12 cellular contexts compared by ENCODE assay signal in the genomic region with DNA sequence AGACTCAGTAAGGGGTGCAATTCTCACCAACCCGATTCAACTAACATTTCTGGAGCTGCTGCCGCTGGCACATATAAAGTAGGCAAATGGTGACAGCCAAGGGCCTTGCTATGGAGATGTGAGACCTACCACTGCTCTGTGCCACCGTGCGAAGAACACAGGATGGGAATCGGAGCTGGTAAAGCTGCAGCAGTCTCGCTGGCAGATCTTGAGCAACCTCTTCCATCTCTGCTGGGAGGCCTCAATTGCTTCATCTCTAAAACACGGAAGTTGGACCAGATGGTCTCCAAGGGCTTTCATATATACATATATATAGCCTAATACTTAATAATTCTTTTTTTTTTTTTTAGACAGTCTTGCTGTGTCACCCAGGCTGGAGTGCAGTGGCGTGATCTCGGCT.
A peak's percentile ranks its signal among the peaks of the same experiment; 100 is the strongest.
DNase-seq lines count a peak whose midpoint lies in the region; ATAC-seq, FAIRE-seq and TF ChIP-seq lines count a peak whose summit lies in the region.
"Had no signal": no experiment of that assay in that cellular context is flagged by ENCODE, and none has a peak within 500 bp of the region (broad histone marks: within the 10 kb centered on the region; RNA-seq: fewer than 3 reads in every experiment).

No MANE protein-coding gene starts in this region.

- H3K36me3 ChIP-seq in right lobe of liver: no peaks in the 10 kb centered on the region
- H3K36me3 ChIP-seq in HepG2 (replicated peaks in 1 of 2; ENCODE audit: control insufficient read depth in 1 of 2, insufficient read depth in 2 of 2, low read length in 2 of 2): no peaks in the 10 kb centered on the region
- no peaks in the 10 kb centered on the region for H3K36me3 ChIP-seq in colonic mucosa
- H3K36me3 ChIP-seq in mucosa of rectum (ENCODE audit: control insufficient read depth in 2 of 2, insufficient read depth in 2 of 2, low read length in 2 of 2): no peaks in the 10 kb centered on the region
- H3K36me3 ChIP-seq in aorta (ENCODE audit: control insufficient read depth in 1 of 2, insufficient read depth in 2 of 2, low read length in 1 of 2): no peaks in the 10 kb centered on the region
- H3K36me3 ChIP-seq: brain microvascular endothelial cell had no signal

- no TSS peak for BruUV-seq in HepG2 (replicated peaks; lab: Mats Ljungman, UMichigan)

- ATAC-seq in right lobe of liver: peak; percentile 42 to 72 (median 54)
- ATAC-seq in HepG2: no peak
- peak; percentile 56 for ATAC-seq in aorta (ENCODE audit: low FRiP score)
- ATAC-seq in esophagus mucosa: no peak
- ATAC-seq: A549; activated T-cell treated with anti-CD3 and anti-CD28 coated beads, Interleukin-2, amount 50 U/mL, for 72 hours had no signal

- in situ Hi-C loops in HepG2 (cut with HindIII; ENCODE audit: extremely low pct_ligation_motif_present, low pct_unique_long_range_greater_than_20kb): no loop called here

- 57% methylated on average over 9 of the region's 9 CpGs for WGBS in right lobe of liver (ENCODE audit: insufficient coverage, low coverage, low lambda C conversion rate, missing lambda C conversion rate)
- 28% methylated on average over 8 of the region's 9 CpGs for WGBS in HepG2 (ENCODE audit: low lambda C conversion rate)
- WGBS in aorta, 2 donors: 94% methylated on average over 9 of the region's 9 CpGs

- TF ChIP-seq EP300 in HepG2 (IDR thresholded peaks at IDR 0.05; ENCODE audit: low read depth in 2 of 2, low read length in 2 of 2) (no peak), HepG2 (CRISPR knock-in tag; IDR thresholded peaks at IDR 0.05; ENCODE audit: borderline replicate concordance) (no peak)

- no peaks in the 10 kb centered on the region for H3K79me2 ChIP-seq in HepG2 (ENCODE audit: insufficient read depth, low read length)

- H2AFZ ChIP-seq in HepG2 (ENCODE audit: low read length): no peak overlapping the region

- H3K9me3 ChIP-seq in right lobe of liver (no peaks in the 10 kb centered on the region), HepG2 (ENCODE audit: low read length) (no peaks in the 10 kb centered on the region), colonic mucosa (no peaks in the 10 kb centered on the region), mucosa of rectum (ENCODE audit: control insufficient read depth in 2 of 2, low read length in 2 of 2) (no peaks in the 10 kb centered on the region), aorta (ENCODE audit: control insufficient read depth, low read length) (no peaks in the 10 kb centered on the region)
- H3K9me3 ChIP-seq: A549 had no signal

- FAIRE-seq in HepG2 (lab: Jason Lieb, UNC): no peak
- FAIRE-seq: A549 had no signal

- H4K20me1 ChIP-seq in HepG2 (ENCODE audit: insufficient read depth, low read length): no peaks in the 10 kb centered on the region

- intact Hi-C loops in right lobe of liver (cut with DNase I): no loop called here
- intact Hi-C loops in HepG2 (cut with micrococcal nuclease; ENCODE audit: unreplicated experiment): no loop called here
- intact Hi-C loops in colonic mucosa (cut with DNase I): no loop called here
- intact Hi-C loops in aorta (cut with DNase I): no loop called here

- no peak for TF ChIP-seq POLR2A in right lobe of liver (IDR thresholded peaks at IDR 0.05)
- TF ChIP-seq POLR2A in HepG2 (IDR thresholded peaks at IDR 0.05; ENCODE audit: insufficient read depth in 1 of 2, low read depth in 2 of 2, low read length in 2 of 2): no peak

- CTCF ChIA-PET in HepG2 (lab: Yijun Ruan, JAX; ENCODE audit: low intra/inter-chr PET ratio, low total read pairs): no interaction called here

- no peak overlapping the region for H3K4me2 ChIP-seq in HepG2 (ENCODE audit: low read depth, low read length)
- H3K4me2 ChIP-seq: A549 had no signal

- H3K27ac ChIP-seq in right lobe of liver: no peak overlapping the region
- no peak overlapping the region for H3K27ac ChIP-seq in HepG2 (ENCODE audit: extremely low read length, insufficient read depth, low read length)
- peak overlapping the region; percentile 17 for H3K27ac ChIP-seq in colonic mucosa
- peak overlapping the region; percentile 2 to 41 for H3K27ac ChIP-seq in mucosa of rectum (ENCODE audit: low read depth in 2 of 2, low read length in 2 of 2)
- H3K27ac ChIP-seq in aorta (ENCODE audit: low read depth in 1 of 2, low read length in 2 of 2): no peak overlapping the region
- H3K27ac ChIP-seq: A549, brain microvascular endothelial cell, epithelial cell of prostate had no signal

- POLR2A ChIA-PET in HepG2 (lab: Yijun Ruan, JAX): no interaction called here

- H3K27me3 ChIP-seq in right lobe of liver (no peaks in the 10 kb centered on the region), HepG2 (ENCODE audit: control insufficient read depth in 1 of 2, insufficient read depth in 2 of 2, low read length in 2 of 2) (peaks cover 3 to 39% of the 10 kb centered on the region in 2 experiments; a peak in 3 of 5 replicates), colonic mucosa (no peaks in the 10 kb centered on the region), mucosa of rectum (ENCODE audit: control insufficient read depth in 2 of 2, insufficient read depth in 2 of 2, low read length in 2 of 2) (no peaks in the 10 kb centered on the region), aorta (ENCODE audit: control insufficient read depth in 1 of 2, insufficient read depth in 2 of 2, low read length in 1 of 2) (no peaks in the 10 kb centered on the region)
- H3K27me3 ChIP-seq: brain microvascular endothelial cell had no signal

- H3K4me1 ChIP-seq in right lobe of liver (no peaks in the 10 kb centered on the region), HepG2 (ENCODE audit: insufficient read depth, low read length) (peaks cover 10% of the 10 kb centered on the region), colonic mucosa (no peaks in the 10 kb centered on the region), mucosa of rectum (ENCODE audit: control insufficient read depth in 2 of 2, insufficient read depth in 2 of 2, low read length in 2 of 2) (peaks cover 0 to 6% of the 10 kb centered on the region in 2 donors), aorta (ENCODE audit: control insufficient read depth in 1 of 2, insufficient read depth in 2 of 2, low read length in 2 of 2) (no peaks in the 10 kb centered on the region)

- TF ChIP-seq CTCF in right lobe of liver (IDR thresholded peaks at IDR 0.05): no peak
- TF ChIP-seq CTCF in HepG2 (CRISPR knock-in tag; IDR thresholded peaks at IDR 0.05): no peak
- TF ChIP-seq CTCF in colonic mucosa (IDR thresholded peaks at IDR 0.05): no peak

- DNase-seq in right lobe of liver: no peak
- DNase-seq in HepG2 (ENCODE audit: low spot score): no peak
- no peak for DNase-seq in colonic mucosa
- DNase-seq in aorta: peak in 1 of 2 donors; percentile 67
- DNase-seq in HuH-7 (ENCODE audit: low spot score): no peak
- DNase-seq in NCI-H2029 treated with DMSO at 0.1 percent for 48 hours (lab: John Stamatoyannopoulos, UW): no peak
- DNase-seq: activated T-cell treated with anti-CD3 and anti-CD28 coated beads, Interleukin-2, amount 50 U/mL, for 72 hours; brain microvascular endothelial cell had no signal

- H3K9ac ChIP-seq in HepG2 (ENCODE audit: insufficient read depth, low read depth, low read length): no peak overlapping the region
- H3K9ac ChIP-seq in colonic mucosa (ENCODE audit: low read depth in 2 of 2, low read length in 2 of 2): no peak overlapping the region
- no peak overlapping the region for H3K9ac ChIP-seq in mucosa of rectum (ENCODE audit: low read depth in 1 of 2, low read length in 2 of 2)

- TF ChIP-seq RAD21 in HepG2 (CRISPR knock-in tag; IDR thresholded peaks at IDR 0.05): no peak

- H3K4me3 ChIP-seq in right lobe of liver (no peak overlapping the region), HepG2 (replicated peaks in 1 of 3; ENCODE audit: insufficient read depth in 1 of 3, low read depth in 2 of 3, low read length in 3 of 3) (no peak overlapping the region), colonic mucosa (no peak overlapping the region), mucosa of rectum (ENCODE audit: low read length in 2 of 2) (no peak overlapping the region), aorta (ENCODE audit: low read length in 2 of 2) (no peak overlapping the region)
- H3K4me3 ChIP-seq: A549 had no signal

TF ChIP-seq in HepG2, 621 proteins besides CTCF, POLR2A, EP300 and RAD21 (continues in another document):
- TF ChIP-seq PHB2 (IDR thresholded peaks at IDR 0.05; ENCODE audit: partially characterized antibody) (no peak), HMG20A (CRISPR knock-in tag; IDR thresholded peaks at IDR 0.05; ENCODE audit: borderline replicate concordance) (no peak), ATRX (CRISPR knock-in tag; IDR thresholded peaks at IDR 0.05; ENCODE audit: borderline replicate concordance) (no peak), ZNF143 (CRISPR knock-in tag; IDR thresholded peaks at IDR 0.05) (no peak)
- TF ChIP-seq, protein P1, sequence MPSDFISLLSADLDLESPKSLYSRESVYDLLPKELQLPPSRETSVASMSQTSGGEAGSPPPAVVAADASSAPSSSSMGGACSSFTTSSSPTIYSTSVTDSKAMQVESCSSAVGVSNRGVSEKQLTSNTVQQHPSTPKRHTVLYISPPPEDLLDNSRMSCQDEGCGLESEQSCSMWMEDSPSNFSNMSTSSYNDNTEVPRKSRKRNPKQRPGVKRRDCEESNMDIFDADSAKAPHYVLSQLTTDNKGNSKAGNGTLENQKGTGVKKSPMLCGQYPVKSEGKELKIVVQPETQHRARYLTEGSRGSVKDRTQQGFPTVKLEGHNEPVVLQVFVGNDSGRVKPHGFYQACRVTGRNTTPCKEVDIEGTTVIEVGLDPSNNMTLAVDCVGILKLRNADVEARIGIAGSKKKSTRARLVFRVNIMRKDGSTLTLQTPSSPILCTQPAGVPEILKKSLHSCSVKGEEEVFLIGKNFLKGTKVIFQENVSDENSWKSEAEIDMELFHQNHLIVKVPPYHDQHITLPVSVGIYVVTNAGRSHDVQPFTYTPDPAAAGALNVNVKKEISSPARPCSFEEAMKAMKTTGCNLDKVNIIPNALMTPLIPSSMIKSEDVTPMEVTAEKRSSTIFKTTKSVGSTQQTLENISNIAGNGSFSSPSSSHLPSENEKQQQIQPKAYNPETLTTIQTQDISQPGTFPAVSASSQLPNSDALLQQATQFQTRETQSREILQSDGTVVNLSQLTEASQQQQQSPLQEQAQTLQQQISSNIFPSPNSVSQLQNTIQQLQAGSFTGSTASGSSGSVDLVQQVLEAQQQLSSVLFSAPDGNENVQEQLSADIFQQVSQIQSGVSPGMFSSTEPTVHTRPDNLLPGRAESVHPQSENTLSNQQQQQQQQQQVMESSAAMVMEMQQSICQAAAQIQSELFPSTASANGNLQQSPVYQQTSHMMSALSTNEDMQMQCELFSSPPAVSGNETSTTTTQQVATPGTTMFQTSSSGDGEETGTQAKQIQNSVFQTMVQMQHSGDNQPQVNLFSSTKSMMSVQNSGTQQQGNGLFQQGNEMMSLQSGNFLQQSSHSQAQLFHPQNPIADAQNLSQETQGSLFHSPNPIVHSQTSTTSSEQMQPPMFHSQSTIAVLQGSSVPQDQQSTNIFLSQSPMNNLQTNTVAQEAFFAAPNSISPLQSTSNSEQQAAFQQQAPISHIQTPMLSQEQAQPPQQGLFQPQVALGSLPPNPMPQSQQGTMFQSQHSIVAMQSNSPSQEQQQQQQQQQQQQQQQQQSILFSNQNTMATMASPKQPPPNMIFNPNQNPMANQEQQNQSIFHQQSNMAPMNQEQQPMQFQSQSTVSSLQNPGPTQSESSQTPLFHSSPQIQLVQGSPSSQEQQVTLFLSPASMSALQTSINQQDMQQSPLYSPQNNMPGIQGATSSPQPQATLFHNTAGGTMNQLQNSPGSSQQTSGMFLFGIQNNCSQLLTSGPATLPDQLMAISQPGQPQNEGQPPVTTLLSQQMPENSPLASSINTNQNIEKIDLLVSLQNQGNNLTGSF (CRISPR knock-in tag; IDR thresholded peaks at IDR 0.05): no peak

Comparison
In these comparisons a context has a peak if more than half of its experiments do, and no peak if none do; other contexts are left out.
1. ATAC-seq: peak in right lobe of liver (4 of 4) and aorta (single experiment); none in HepG2 (single experiment) and esophagus mucosa (single experiment).
2. H3K27ac ChIP-seq: peak in colonic mucosa (single experiment) and mucosa of rectum (2 of 2); none in right lobe of liver (0 of 3), HepG2 (single experiment) and aorta (0 of 2).